ENCODE assay signal across 9 cellular contexts in the genomic region with DNA sequence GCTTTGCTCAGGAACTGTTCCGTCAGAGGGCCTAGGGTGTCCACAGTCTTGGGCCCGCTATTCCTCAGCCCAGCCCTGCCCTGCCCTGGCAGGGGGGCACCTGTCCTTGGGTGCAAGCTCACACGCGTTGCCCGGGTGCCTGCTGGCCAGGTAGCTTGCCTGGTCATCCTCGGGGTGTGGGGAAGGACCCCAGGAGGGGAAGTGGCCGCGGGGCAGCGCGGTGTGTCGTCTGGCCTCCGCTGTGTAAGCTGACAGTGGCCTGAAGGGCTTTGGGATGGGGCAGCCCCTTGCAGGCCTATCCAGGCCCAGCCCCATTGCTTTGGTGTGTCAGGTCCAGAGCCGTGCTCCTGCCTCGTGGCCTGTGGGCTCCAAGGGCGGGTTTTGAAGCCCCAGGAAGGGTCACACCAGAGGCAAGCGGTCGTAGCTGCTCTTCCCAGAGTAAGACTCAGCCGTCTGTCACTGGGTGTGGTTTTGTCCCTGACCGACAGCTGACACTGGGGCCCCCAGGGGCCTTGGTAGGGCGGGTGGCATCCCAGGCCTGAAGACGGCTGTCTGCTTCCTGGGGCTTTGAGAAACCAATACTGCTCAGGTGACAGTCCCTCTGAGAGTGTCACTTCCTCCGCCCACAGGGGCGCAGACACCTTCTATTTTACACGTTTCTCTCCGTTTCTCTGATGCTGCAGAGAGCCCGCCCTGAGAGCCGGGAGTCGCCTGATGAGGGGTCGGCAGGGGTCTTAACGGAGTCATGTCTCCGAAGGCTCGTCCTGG.
DNase-seq lines count a peak whose midpoint lies in the region; ATAC-seq and TF ChIP-seq lines count a peak whose summit lies in the region.
"Had no signal": no experiment of that assay in that cellular context is flagged by ENCODE, and none has a peak within 500 bp of the region (broad histone marks: within the 10 kb centered on the region; RNA-seq: fewer than 3 reads in every experiment).

No MANE protein-coding gene starts in this region.

- H3K9ac ChIP-seq in SU-DHL-6 (ENCODE audit: low read length) (peak overlapping the region; percentile 33; the same call in 1 of the 2 replicates), adipocyte (ENCODE audit: low read length) (peak overlapping the region; percentile 49), SK-N-SH (no peak overlapping the region)
- H3K9ac ChIP-seq: KMS-11 had no signal

- DNase-seq in adipocyte (ENCODE audit: low read depth) (no peak), omental fat pad (ENCODE audit: low spot score) (no peak), thyroid gland (no peak), islet precursor cell (no peak), SK-N-SH (no peak)

- H4K20me1 ChIP-seq in SU-DHL-6 (ENCODE audit: low read depth, low read length): peaks cover 6% of the 10 kb centered on the region; the same call in 1 of the 2 replicates
- H4K20me1 ChIP-seq in SK-N-SH (ENCODE audit: insufficient read depth): peaks cover 79% of the 10 kb centered on the region

- TF ChIP-seq EP300 in SK-N-SH (IDR thresholded peaks at IDR 0.05; ENCODE audit: borderline replicate concordance in 1 of 2, low read depth in 1 of 2, low read length in 1 of 2): no peak

- TF ChIP-seq POLR2A in GM18505 (IDR thresholded peaks at IDR 0.05; ENCODE audit: borderline replicate concordance, extremely low read depth, insufficient read depth, insufficient read length): peak; percentile 58
- no peak for TF ChIP-seq POLR2A in thyroid gland (IDR thresholded peaks at IDR 0.05)

- H3K9me3 ChIP-seq in SU-DHL-6 (ENCODE audit: insufficient read depth, low read length) (no peaks in the 10 kb centered on the region), adipocyte (ENCODE audit: control insufficient read depth, low read length) (no peaks in the 10 kb centered on the region), thyroid gland (no peaks in the 10 kb centered on the region), SK-N-SH (no peaks in the 10 kb centered on the region)

- POLR2A ChIA-PET in SK-N-SH (lab: Yijun Ruan, JAX): interaction anchor here (1.1 kb wide), 2 partner anchors 10 to 15 kb away, joined by 3 to 4 read pairs; no protein-coding TSS in a partner anchor

- H3K9me2 ChIP-seq in SU-DHL-6 (replicated peaks; ENCODE audit: insufficient read depth, low read length): no peaks in the 10 kb centered on the region
- no peaks in the 10 kb centered on the region for H3K9me2 ChIP-seq in SK-N-SH

- H2AFZ ChIP-seq in SU-DHL-6 (ENCODE audit: low read depth, low read length, severe bottlenecking) (no peak overlapping the region), SK-N-SH (ENCODE audit: low read depth) (no peak overlapping the region)

- H3K4me1 ChIP-seq in adipocyte (ENCODE audit: control insufficient read depth, insufficient read depth, low read length) (peaks cover 28% of the 10 kb centered on the region), thyroid gland (peaks cover 33 to 43% of the 10 kb centered on the region in 2 donors), SK-N-SH (ENCODE audit: control insufficient read depth in 1 of 2, insufficient read depth in 2 of 2, low read depth in 1 of 2, low read length in 1 of 2) (peaks cover 0 to 46% of the 10 kb centered on the region in 2 experiments; a peak in 1 of 4 replicates)

- no peaks in the 10 kb centered on the region for H3K79me2 ChIP-seq in SU-DHL-6 (ENCODE audit: insufficient read depth, low read length)
- peaks cover 74% of the 10 kb centered on the region for H3K79me2 ChIP-seq in SK-N-SH (ENCODE audit: insufficient read depth)

- H3K4me2 ChIP-seq in SU-DHL-6 (ENCODE audit: low read depth, low read length, poor library complexity, severe bottlenecking) (peak overlapping the region; percentile 47), SK-N-SH (no peak overlapping the region)
- H3K4me2 ChIP-seq: KMS-11 had no signal

- H3K36me3 ChIP-seq in SU-DHL-6 (ENCODE audit: low read length) (no peaks in the 10 kb centered on the region), adipocyte (ENCODE audit: control insufficient read depth, insufficient read depth, low read length, severe bottlenecking) (peaks cover 28% of the 10 kb centered on the region), thyroid gland (peaks cover 15 to 19% of the 10 kb centered on the region in 2 donors), SK-N-SH (replicated peaks in 1 of 2; ENCODE audit: control insufficient read depth in 1 of 2, insufficient read depth in 2 of 2, low read length in 1 of 2) (peaks cover 0 to 20% of the 10 kb centered on the region in 2 experiments)

- 79 to 87% methylated on average over 7 to 23 of the region's 32 CpGs for WGBS in thyroid gland, 2 donors
- WGBS in SK-N-SH (ENCODE audit: low lambda C conversion rate): 94% methylated on average over 6 of the region's 32 CpGs

- H3K27ac ChIP-seq in SU-DHL-6 (ENCODE audit: low read depth, low read length) (peak overlapping the region; percentile 21; the same call in 1 of the 2 replicates), thyroid gland (peak overlapping the region; percentile 28 to 79 (median 50)), SK-N-SH (ENCODE audit: low read depth in 2 of 2, low read length in 1 of 2) (peak overlapping the region in 1 of 2 experiments; percentile 83; a peak in 2 of 4 replicates)
- H3K27ac ChIP-seq: KMS-11 had no signal

- CTCF ChIA-PET in SK-N-SH (lab: Yijun Ruan, JAX): interaction anchor here (0.7 to 2.8 kb wide), 6 partner anchors 15 to 105 kb away, joined by 3 to 11 read pairs (median 4); partner anchors contain the start of gene FAAP20

- H3K4me3 ChIP-seq in SU-DHL-6 (ENCODE audit: insufficient read depth, low read length, poor library complexity, severe bottlenecking): no peak overlapping the region
- no peak overlapping the region for H3K4me3 ChIP-seq in adipocyte (ENCODE audit: low read length)
- no peak overlapping the region for H3K4me3 ChIP-seq in thyroid gland (replicated peaks in 1 of 3)
- no peak overlapping the region for H3K4me3 ChIP-seq in SK-N-SH (ENCODE audit: low read depth in 2 of 2, low read length in 1 of 2)

- intact Hi-C loops in thyroid gland (cut with DNase I): no loop called here

- TF ChIP-seq RAD21 in SK-N-SH (IDR thresholded peaks at IDR 0.05; ENCODE audit: low read length): no peak

- H3F3A ChIP-seq in SU-DHL-6 (ENCODE audit: insufficient read depth) (no peaks in the 10 kb centered on the region), SK-N-SH (replicated peaks; ENCODE audit: insufficient read depth) (no peaks in the 10 kb centered on the region)

- ATAC-seq in GM18505 (IDR thresholded peaks at IDR 0.05; ENCODE audit: unreplicated experiment) (peak; percentile 51), HG02763 (IDR thresholded peaks at IDR 0.05; ENCODE audit: unreplicated experiment) (peak; percentile 79), omental fat pad (ENCODE audit: low FRiP score) (peak; percentile 9)

- H3K27me3 ChIP-seq in SU-DHL-6 (ENCODE audit: low read length) (no peaks in the 10 kb centered on the region), adipocyte (replicated peaks; ENCODE audit: control insufficient read depth, insufficient read depth, low read length) (no peaks in the 10 kb centered on the region), thyroid gland (no peaks in the 10 kb centered on the region), SK-N-SH (ENCODE audit: insufficient read depth) (no peaks in the 10 kb centered on the region)

- TF ChIP-seq CTCF in SU-DHL-6 (IDR thresholded peaks at IDR 0.05; ENCODE audit: insufficient read depth, low read length, poor library complexity, severe bottlenecking): no peak
- no peak for TF ChIP-seq CTCF in omental fat pad (IDR thresholded peaks at IDR 0.05)
- no peak for TF ChIP-seq CTCF in thyroid gland (IDR thresholded peaks at IDR 0.05)
- no peak for TF ChIP-seq CTCF in SK-N-SH (IDR thresholded peaks at IDR 0.05)

TF ChIP-seq in SK-N-SH, 30 proteins besides CTCF, POLR2A, EP300 and RAD21:
- no peak for TF ChIP-seq ELF1 (IDR thresholded peaks at IDR 0.05)
- TF ChIP-seq YY1 (IDR thresholded peaks at IDR 0.05; ENCODE audit: low read depth): no peak
- TF ChIP-seq JUND (IDR thresholded peaks at IDR 0.05): no peak

Comparison
In these comparisons a context has a peak if more than half of its experiments do, and no peak if none do; other contexts are left out.
1. ATAC-seq: peak in every context shown above with its lines; median percentile 79 in HG02763; 51 in GM18505; 9 in omental fat pad.